Comparison of ENCODE assay signal across 8 cellular contexts in the genomic region with DNA sequence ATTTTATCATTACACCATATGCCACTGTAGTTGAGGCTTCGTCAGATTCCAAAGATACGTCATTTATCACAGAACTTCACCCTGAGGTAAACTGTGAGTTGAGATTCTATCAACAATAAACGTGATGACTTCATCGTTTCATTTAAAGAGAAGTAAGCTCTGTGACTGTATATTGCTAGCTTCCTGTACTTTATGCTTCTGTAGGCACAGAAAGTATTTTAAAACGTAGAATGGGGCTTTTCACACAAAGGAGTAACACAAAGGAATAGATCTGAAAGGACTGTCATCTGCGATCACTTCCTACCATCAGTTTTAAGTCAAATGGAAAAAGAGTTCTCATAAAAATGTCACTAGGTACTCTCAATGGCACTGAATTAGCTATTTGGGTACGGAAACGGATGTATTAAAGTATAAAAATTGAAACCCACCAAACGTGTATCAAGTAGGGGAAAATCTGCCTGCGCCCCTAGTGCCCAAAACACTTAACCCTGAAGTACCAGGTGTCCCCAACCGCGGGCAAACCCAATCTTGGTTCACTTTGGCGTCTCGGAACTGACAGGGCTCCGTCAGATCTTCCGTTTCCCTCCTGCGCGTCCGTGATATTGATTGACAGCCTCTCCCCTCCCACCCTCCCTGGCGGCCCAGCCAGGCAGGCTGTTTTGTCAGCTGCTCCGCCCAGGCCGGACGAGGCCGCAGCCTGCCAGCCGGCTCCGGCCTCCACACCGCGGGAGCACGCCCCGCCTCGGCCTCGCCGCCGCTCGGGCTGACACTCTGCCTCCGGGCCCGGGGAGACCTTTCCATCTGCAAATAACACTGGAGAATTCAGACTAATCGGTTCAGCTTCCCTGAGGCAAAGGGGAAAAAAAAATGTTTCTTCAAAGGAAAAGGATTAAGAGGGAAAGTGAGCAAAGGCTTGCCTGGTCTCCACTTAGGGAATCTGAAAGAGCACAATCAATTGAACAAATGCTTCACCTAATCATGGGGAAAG.
DNase-seq lines count a peak whose midpoint lies in the region; TF ChIP-seq lines count a peak whose summit lies in the region.

No MANE protein-coding gene starts in this region.

- H3K79me1 ChIP-seq in H9 (ENCODE audit: insufficient read depth, low read depth, low read length, poor library complexity, severe bottlenecking), result no peaks in the 10 kb centered on the region

- H3K36me3 ChIP-seq in brain microvascular endothelial cell (replicated peaks) (no peaks in the 10 kb centered on the region), iPS-20b (ENCODE audit: insufficient read depth, low read depth, low read length) (no peaks in the 10 kb centered on the region), skeletal muscle satellite cell (ENCODE audit: insufficient read depth, low read length) (no peaks in the 10 kb centered on the region)

- no peak overlapping the region for H3K56ac ChIP-seq in H9 (ENCODE audit: insufficient read length, low read depth, low read length)

- in situ Hi-C loops in brain microvascular endothelial cell (cut with HindIII; ENCODE audit: low pct_ligation_motif_present, low sequenced_read_pairs), result no loop called here

- peak overlapping the region; percentile 17 for H3K9ac ChIP-seq in H9 (ENCODE audit: extremely low read depth, insufficient read length, low read length)
- H3K9ac ChIP-seq in iPS-20b (ENCODE audit: low read depth, low read length), result peak overlapping the region; percentile 70; the same call in 1 of the 2 replicates
- H3K9ac ChIP-seq in skeletal muscle satellite cell (ENCODE audit: low read depth, low read length), result peak overlapping the region; percentile 79

- H2AK5ac ChIP-seq in H9 (ENCODE audit: insufficient read length, low read length), result no peak overlapping the region

- H2BK5ac ChIP-seq in H9 (ENCODE audit: insufficient read length, low read length), result no peak overlapping the region

- no peak overlapping the region for H4K8ac ChIP-seq in H9 (replicated peaks; ENCODE audit: insufficient read length, low read depth, low read length)

- whole genome bisulfite sequencing in H9 (ENCODE audit: extremely low coverage, insufficient read length, low lambda C conversion rate), result no CpG with 5 or more reads among the region's 38 CpGs

- TF ChIP-seq CTCF in GM12872 (IDR thresholded peaks at IDR 0.05; ENCODE audit: insufficient read depth, low read depth, low read length) (peak; percentile 49; the same call in 2 of the 3 replicates), H9 (conservative IDR thresholded peaks at IDR 0.05) (peak; percentile 37; the same call in 2 of the 3 replicates), brain microvascular endothelial cell (IDR thresholded peaks at IDR 0.05; ENCODE audit: low read depth, low read length, missing control alignments) (peak; percentile 45)

- peaks cover 3% of the 10 kb centered on the region in 2 experiments; a peak in 3 of 5 replicates for H3K9me3 Mint-ChIP-seq in H9

- H3K27me3 ChIP-seq in H9 (ENCODE audit: insufficient read depth, low read length), result no peaks in the 10 kb centered on the region
- H3K27me3 ChIP-seq in brain microvascular endothelial cell (replicated peaks), result no peaks in the 10 kb centered on the region
- H3K27me3 ChIP-seq in iPS-20b (ENCODE audit: insufficient read depth, low read length), result peaks cover 8% of the 10 kb centered on the region; the same call in 1 of the 2 replicates
- H3K27me3 ChIP-seq in skeletal muscle satellite cell (ENCODE audit: control insufficient read depth, insufficient read depth, low read length), result no peaks in the 10 kb centered on the region

- H3K23me2 ChIP-seq in H9 (ENCODE audit: insufficient read length, low read depth, low read length, poor library complexity, severe bottlenecking), result no peaks in the 10 kb centered on the region

- H3K9me3 ChIP-seq in H9 (ENCODE audit: control insufficient read depth, low read depth, low read length), result no peaks in the 10 kb centered on the region
- H3K9me3 ChIP-seq in iPS-20b (ENCODE audit: insufficient read depth, low read depth, low read length), result no peaks in the 10 kb centered on the region
- no peaks in the 10 kb centered on the region for H3K9me3 ChIP-seq in skeletal muscle satellite cell (replicated peaks; ENCODE audit: low read length)

- H3K4ac ChIP-seq in H9 (ENCODE audit: low read depth, low read length), result no peak overlapping the region

- H4K20me1 ChIP-seq in H9 (ENCODE audit: control insufficient read depth, insufficient read depth, insufficient read length), result no peaks in the 10 kb centered on the region

- no peaks in the 10 kb centered on the region for H3K4me1 ChIP-seq in H9 (ENCODE audit: insufficient read depth, low read length)
- H3K4me1 ChIP-seq in iPS-20b (ENCODE audit: insufficient read depth, low read length), result peaks cover 26% of the 10 kb centered on the region
- peaks cover 27% of the 10 kb centered on the region for H3K4me1 ChIP-seq in skeletal muscle satellite cell (ENCODE audit: control insufficient read depth, insufficient read depth, low read length)

- no peak overlapping the region for H3K27ac ChIP-seq in H9 (ENCODE audit: insufficient read length, low read depth, low read length)
- peak overlapping the region; percentile 34 for H3K27ac ChIP-seq in brain microvascular endothelial cell
- H3K27ac ChIP-seq in iPS-20b (ENCODE audit: low read length), result no peak overlapping the region

- peaks cover 11% of the 10 kb centered on the region for H3K27me3 Mint-ChIP-seq in H9 (ENCODE audit: low read depth)

- H2BK12ac ChIP-seq in H9 (ENCODE audit: insufficient read length, low read depth, low read length), result no peak overlapping the region

- peak overlapping the region; percentile 65 to 72 for H3K4me3 Mint-ChIP-seq in H9

- no peak overlapping the region for H4K5ac ChIP-seq in H9 (ENCODE audit: insufficient read length, low read depth, low read length)

- no peaks in the 10 kb centered on the region; a peak in 1 of 7 replicates for H3K36me3 Mint-ChIP-seq in H9 (ENCODE audit: insufficient read depth in 1 of 3, low read depth in 3 of 3)

- H3K4me2 ChIP-seq in H9 (ENCODE audit: insufficient read depth, insufficient read length, low read length) (peak overlapping the region; percentile 59), skeletal muscle satellite cell (ENCODE audit: low read length) (peak overlapping the region; percentile 81)

- peaks cover 20 to 31% of the 10 kb centered on the region in 2 experiments for H3K4me1 Mint-ChIP-seq in H9

- H3T11ph ChIP-seq in H9 (ENCODE audit: low read length), result no peak overlapping the region

- H3K79me2 ChIP-seq in H9 (ENCODE audit: insufficient read depth, low read length), result no peaks in the 10 kb centered on the region

- H3K18ac ChIP-seq in H9 (ENCODE audit: insufficient read length, low read depth, low read length), result no peak overlapping the region

- H3K27ac Mint-ChIP-seq in H9, result peak overlapping the region in 2 of 3 experiments; percentile 15 to 85; a peak in 3 of 7 replicates

- H4K91ac ChIP-seq in H9 (ENCODE audit: insufficient read length, low read depth, low read length), result no peak overlapping the region

- peak; percentile 93 for DNase-seq in H9
- DNase-seq in LoVo (ENCODE audit: low spot score), result peak; percentile 73
- DNase-seq in T-helper 2 cell, result peak in 4 of 5 experiments; percentile 13 to 94 (median 16)
- DNase-seq in brain microvascular endothelial cell, result peak; percentile 77
- DNase-seq in SKM-1 treated with dmso at 0.1 percent for 144 hours (lab: John Stamatoyannopoulos, UW; ENCODE audit: unreplicated experiment), result no peak

- H2BK15ac ChIP-seq in H9 (ENCODE audit: low read depth, low read length), result no peak overlapping the region

- H2AFZ ChIP-seq in H9 (ENCODE audit: low read length), result peak overlapping the region; percentile 97

- H3K23ac ChIP-seq in H9 (ENCODE audit: insufficient read length, low read depth, low read length), result no peak overlapping the region

- H3K14ac ChIP-seq in H9 (ENCODE audit: insufficient read depth, low read length), result no peak overlapping the region

- H2BK120ac ChIP-seq in H9 (ENCODE audit: low read depth, low read length, poor library complexity, severe bottlenecking), result no peak overlapping the region

- H3K4me3 ChIP-seq in brain microvascular endothelial cell (ENCODE audit: low read depth, low read length) (peak overlapping the region; percentile 61), iPS-20b (ENCODE audit: low read length) (peak overlapping the region; percentile 77), skeletal muscle satellite cell (ENCODE audit: low read length) (peak overlapping the region; percentile 67)

- H2BK20ac ChIP-seq in H9 (ENCODE audit: low read depth, low read length, poor library complexity, severe bottlenecking), result no peak overlapping the region

Comparison
In these comparisons a context has a peak if more than half of its experiments do, and no peak if none do; other contexts are left out.
1. H3K9ac ChIP-seq: peak in every context shown above with its lines; median percentile 79 in skeletal muscle satellite cell; 70 in iPS-20b; 17 in H9.